In genomic region chr1:12617901-12618660, GRCh38 we compare ENCODE assay signal across 1 cellular context.
A peak's percentile ranks its signal among the peaks of the same experiment; 100 is the strongest.
TF ChIP-seq lines count a peak whose summit lies in the region.

Gene DHRS3 (minus strand): TSS chr1:12618210. CDS start chr1:12617348, 862 bp downstream.

TF ChIP-seq in HepG2, 621 proteins besides CTCF, POLR2A, EP300 and RAD21 (continued from another document and continues in another):
- TF ChIP-seq ZBTB4 (CRISPR knock-in tag; IDR thresholded peaks at IDR 0.05; ENCODE audit: borderline replicate concordance) (no peak), YY1 (IDR thresholded peaks at IDR 0.05; ENCODE audit: insufficient read depth, insufficient replicate concordance, low read depth, low read length) (peak; percentile 53), MZF1 (CRISPR knock-in tag; IDR thresholded peaks at IDR 0.05; ENCODE audit: borderline replicate concordance) (no peak), GATA4 (IDR thresholded peaks at IDR 0.05; ENCODE audit: borderline replicate concordance, low read depth) (no peak; the same call in 1 of the 2 replicates), ZNF878 (CRISPR knock-in tag; IDR thresholded peaks at IDR 0.05) (no peak), AKAP8 (CRISPR knock-in tag; IDR thresholded peaks at IDR 0.05) (peak; percentile 65; the same call in 1 of the 2 replicates), HNF1B (CRISPR knock-in tag; IDR thresholded peaks at IDR 0.05) (no peak), RFXANK (CRISPR knock-in tag; IDR thresholded peaks at IDR 0.05) (no peak), ZNF557 (CRISPR knock-in tag; IDR thresholded peaks at IDR 0.05) (0 out of 2 replicates have a peak, but pooled peaks have one; percentile 9), MIXL1 (CRISPR knock-in tag; IDR thresholded peaks at IDR 0.05) (no peak), THRA (CRISPR knock-in tag; IDR thresholded peaks at IDR 0.05; ENCODE audit: borderline replicate concordance) (no peak), POLR2AphosphoS5 (IDR thresholded peaks at IDR 0.05; ENCODE audit: low read depth, low read length) (peak; percentile 58; the same call in 1 of the 2 replicates), ZNF24 (IDR thresholded peaks at IDR 0.05) (no peak), HBP1 (CRISPR knock-in tag; IDR thresholded peaks at IDR 0.05; ENCODE audit: low read depth) (0 out of 2 replicates have a peak, but pooled peaks have one; percentile 2), TGIF2 (CRISPR knock-in tag; IDR thresholded peaks at IDR 0.05) (no peak), ZNF260 (CRISPR knock-in tag; IDR thresholded peaks at IDR 0.05; ENCODE audit: borderline replicate concordance, low read depth) (no peak), ZNF205 (CRISPR knock-in tag; IDR thresholded peaks at IDR 0.05) (no peak), ZNF609 (CRISPR knock-in tag; IDR thresholded peaks at IDR 0.05; ENCODE audit: borderline replicate concordance) (peak; percentile 60; the same call in 1 of the 2 replicates), HCFC1 (IDR thresholded peaks at IDR 0.05; ENCODE audit: low read depth, low read length) (no peak), SAP130 (CRISPR knock-in tag; IDR thresholded peaks at IDR 0.05; ENCODE audit: low read depth) (peak; percentile 72), RELA (CRISPR knock-in tag; IDR thresholded peaks at IDR 0.05) (no peak), XRCC5 (optimal IDR thresholded peaks at IDR 0.05; ENCODE audit: low read length) (peak; percentile 57), REXO4 (CRISPR knock-in tag; IDR thresholded peaks at IDR 0.05; ENCODE audit: borderline replicate concordance) (no peak; the same call in 1 of the 2 replicates), ZNF234 (CRISPR knock-in tag; conservative IDR thresholded peaks at IDR 0.05) (no peak), DDIT3 (CRISPR knock-in tag; IDR thresholded peaks at IDR 0.05) (no peak), NFYB (CRISPR knock-in tag; IDR thresholded peaks at IDR 0.05) (peak; percentile 40; the same call in 1 of the 2 replicates), PLRG1 (conservative IDR thresholded peaks at IDR 0.05) (no peak), ZBTB2 (CRISPR knock-in tag; IDR thresholded peaks at IDR 0.05; ENCODE audit: low read depth) (no peak), ZNF589 (CRISPR knock-in tag; conservative IDR thresholded peaks at IDR 0.05) (peak; percentile 36; the same call in 1 of the 2 replicates), CC2D1A (CRISPR knock-in tag; IDR thresholded peaks at IDR 0.05) (no peak), HDAC2 (CRISPR knock-in tag; IDR thresholded peaks at IDR 0.05) (0 out of 2 replicates have a peak, but pooled peaks have one; percentile 22), SUZ12 (IDR thresholded peaks at IDR 0.05; ENCODE audit: low read depth, low read length) (no peak), ZNF362 (CRISPR knock-in tag; IDR thresholded peaks at IDR 0.05; ENCODE audit: borderline replicate concordance) (peak; percentile 70; the same call in 1 of the 2 replicates), ZFP90 (CRISPR knock-in tag; IDR thresholded peaks at IDR 0.05; ENCODE audit: borderline replicate concordance) (no peak), KDM1A (CRISPR knock-in tag; IDR thresholded peaks at IDR 0.05) (no peak), FUBP1 (CRISPR knock-in tag; IDR thresholded peaks at IDR 0.05; ENCODE audit: borderline replicate concordance) (no peak), MAFF (IDR thresholded peaks at IDR 0.05; ENCODE audit: low read depth, low read length) (no peak), ZNF776 (CRISPR knock-in tag; IDR thresholded peaks at IDR 0.05) (0 out of 2 replicates have a peak, but pooled peaks have one; percentile 21), ZUFSP (CRISPR knock-in tag; IDR thresholded peaks at IDR 0.05; ENCODE audit: borderline replicate concordance) (no peak)
